Comparison of ENCODE assay signal across 8 cellular contexts in the genomic region with DNA sequence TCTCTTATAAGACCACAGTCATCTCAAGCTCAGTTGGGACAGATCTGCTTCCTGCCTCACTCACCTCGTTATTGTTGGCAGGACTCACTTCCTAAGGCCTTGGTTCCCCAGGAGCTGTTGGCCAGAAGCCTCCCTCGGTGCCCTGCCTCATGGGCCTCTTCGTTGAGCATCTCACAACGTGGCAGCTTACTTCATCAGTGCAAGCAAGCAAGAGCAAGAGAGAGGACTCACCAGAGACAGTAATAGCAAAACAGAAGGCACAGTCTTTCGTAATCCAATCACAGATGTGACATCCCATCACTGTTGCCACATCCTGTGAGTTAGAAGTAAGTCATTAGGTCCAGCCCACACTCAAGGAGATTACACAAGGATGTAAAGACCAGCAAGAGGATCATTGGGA. TPM values are rescaled to one million over a fixed set of nuclear protein-coding genes. Genes with fewer than 3 reads are reported as not detected.
A peak's percentile ranks its signal among the peaks of the same experiment; 100 is the strongest.
DNase-seq lines count a peak whose midpoint lies in the region; ATAC-seq and TF ChIP-seq lines count a peak whose summit lies in the region.

No MANE protein-coding gene starts in this region.

- H3K36me3 Mint-ChIP-seq in activated naive CD8-positive, alpha-beta T cell treated with anti-CD3 and anti-CD28 coated beads, Interleukin-2, amount 50 U/mL, for 24 hours (ENCODE audit: low read depth), result peaks cover under 1% of the 10 kb centered on the region
- peaks cover 2% of the 10 kb centered on the region for H3K36me3 Mint-ChIP-seq in stimulated activated memory B cell treated with anti-CD40 and anti-IgM and Interleukin-4, amounts not matched to agents 10 μg/mL and 1 μg/mL and 100 μg/mL, for 72 hours

- H3K9me3 ChIP-seq in right cardiac atrium (ENCODE audit: control insufficient read depth, low read length), result no peaks in the 10 kb centered on the region

- H3K27ac Mint-ChIP-seq in activated naive CD8-positive, alpha-beta T cell treated with anti-CD3 and anti-CD28 coated beads, Interleukin-2, amount 50 U/mL, for 24 hours, result peak overlapping the region; percentile 80
- peak overlapping the region; percentile 42 for H3K27ac Mint-ChIP-seq in stimulated activated memory B cell treated with anti-CD40 and anti-IgM and Interleukin-4, amounts not matched to agents 10 μg/mL and 1 μg/mL and 100 μg/mL, for 72 hours

- in situ Hi-C loops in KBM-7 (cut with MboI; ENCODE audit: low pct_unique_long_range_greater_than_20kb, low sequenced_read_pairs), result no loop called here

- CTCF ChIA-PET in AG04449 (lab: Yijun Ruan, JAX), result interaction anchor here (1.1 to 4.8 kb wide), 5 partner anchors 9 to 291 kb away, joined by 3 to 37 read pairs (median 12); no protein-coding TSS in a partner anchor

- TF ChIP-seq CTCF in AG04449 (IDR thresholded peaks at IDR 0.05; ENCODE audit: insufficient read depth, low read length, missing control alignments), result no peak

- peak overlapping the region; percentile 70 for H3K27ac ChIP-seq in right cardiac atrium (ENCODE audit: low read length)

- no peaks in the 10 kb centered on the region for H3K9me3 Mint-ChIP-seq in activated naive CD8-positive, alpha-beta T cell treated with anti-CD3 and anti-CD28 coated beads, Interleukin-2, amount 50 U/mL, for 24 hours
- no peaks in the 10 kb centered on the region for H3K9me3 Mint-ChIP-seq in stimulated activated memory B cell treated with anti-CD40 and anti-IgM and Interleukin-4, amounts not matched to agents 10 μg/mL and 1 μg/mL and 100 μg/mL, for 72 hours

- intact Hi-C loops in right cardiac atrium (cut with DNase I), result no loop called here

- H3K4me1 Mint-ChIP-seq in activated naive CD8-positive, alpha-beta T cell treated with anti-CD3 and anti-CD28 coated beads, Interleukin-2, amount 50 U/mL, for 24 hours, result peaks cover 81% of the 10 kb centered on the region
- H3K4me1 Mint-ChIP-seq in stimulated activated memory B cell treated with anti-CD40 and anti-IgM and Interleukin-4, amounts not matched to agents 10 μg/mL and 1 μg/mL and 100 μg/mL, for 72 hours, result peaks cover 47% of the 10 kb centered on the region

- peak overlapping the region; percentile 53 for H3K4me3 Mint-ChIP-seq in activated naive CD8-positive, alpha-beta T cell treated with anti-CD3 and anti-CD28 coated beads, Interleukin-2, amount 50 U/mL, for 24 hours
- H3K4me3 Mint-ChIP-seq in stimulated activated memory B cell treated with anti-CD40 and anti-IgM and Interleukin-4, amounts not matched to agents 10 μg/mL and 1 μg/mL and 100 μg/mL, for 72 hours, result no peak overlapping the region

- peaks cover 1% of the 10 kb centered on the region for H3K27me3 Mint-ChIP-seq in activated naive CD8-positive, alpha-beta T cell treated with anti-CD3 and anti-CD28 coated beads, Interleukin-2, amount 50 U/mL, for 24 hours
- no peaks in the 10 kb centered on the region for H3K27me3 Mint-ChIP-seq in stimulated activated memory B cell treated with anti-CD40 and anti-IgM and Interleukin-4, amounts not matched to agents 10 μg/mL and 1 μg/mL and 100 μg/mL, for 72 hours

- H3K4me3 ChIP-seq in AG04449 (ENCODE audit: low read depth, low read length) (no peak overlapping the region), right cardiac atrium (ENCODE audit: low read length) (no peak overlapping the region)

- no peaks in the 10 kb centered on the region for H3K27me3 ChIP-seq in right cardiac atrium (ENCODE audit: control insufficient read depth, insufficient read depth)

- POLR2A ChIA-PET in AG04449 (lab: Yijun Ruan, JAX), result no interaction called here

- DNase-seq in AG04449 (ENCODE audit: low read depth, low spot score) (peak; percentile 93), KBM-7 (peak; percentile 76), right cardiac atrium (peak in 2 of 3 donors; percentile 63 to 74), HT-29 (ENCODE audit: low spot score) (no peak)
- DNase-seq in activated naive CD8-positive, alpha-beta T cell treated with anti-CD3 and anti-CD28 coated beads, Interleukin-2, amount 50 U/mL, for 24 hours, result peak; percentile 43
- no peak for DNase-seq in central memory CD4-positive, alpha-beta T cell

- 36% methylated on average over 5 of the region's 5 CpGs for WGBS in right cardiac atrium

- peaks cover 17% of the 10 kb centered on the region for H3K4me1 ChIP-seq in right cardiac atrium (ENCODE audit: control insufficient read depth, insufficient read depth, low read length)

- peak; percentile 35 for ATAC-seq in activated naive CD8-positive, alpha-beta T cell treated with anti-CD3 and anti-CD28 coated beads, Interleukin-2, amount 50 U/mL, for 24 hours
- peak in 1 of 2 donors; percentile 34 for ATAC-seq in right cardiac atrium
- no peak for ATAC-seq in stimulated activated memory B cell treated with anti-CD40 and anti-IgM and Interleukin-4, amounts not matched to agents 10 μg/mL and 1 μg/mL and 100 μg/mL, for 72 hours
- ATAC-seq in GM18867 (IDR thresholded peaks at IDR 0.05; ENCODE audit: unreplicated experiment), result no peak

RNA-seq across cellular contexts. Expression of a gene that starts 5.1 kb away (rescaled TPM):
- 10 to 100 TPM; 40.8 to 50.0 (median 43.5) TPM for total RNA-seq in right cardiac atrium
- polyA plus RNA-seq in right cardiac atrium, result 21.1 TPM
- 19.6 and 19.9 TPM in 2 replicates for total RNA-seq in HT-29 (2014; rRNA removed; shearing (Covaris generic))

RNA-seq across cellular contexts. Expression of a gene that starts 27.3 kb away (rescaled TPM):
- 10 to 100 TPM in 3 of 4 donors, 1 to 10 TPM in 1; 9.2 to 14.4 (median 11.6) TPM for total RNA-seq in right cardiac atrium
- polyA plus RNA-seq in right cardiac atrium, result 7.3 TPM
- 17.9 and 23.3 TPM in 2 replicates for total RNA-seq in HT-29 (2014; rRNA removed; shearing (Covaris generic))

Comparison
In these comparisons a context has a peak if more than half of its experiments do, and no peak if none do; other contexts are left out.
1. DNase-seq: peak in AG04449 (single experiment), KBM-7 (single experiment), activated naive CD8-positive, alpha-beta T cell treated with anti-CD3 and anti-CD28 coated beads, Interleukin-2, amount 50 U/mL, for 24 hours (single experiment) and right cardiac atrium (2 of 3); none in HT-29 (single experiment) and central memory CD4-positive, alpha-beta T cell (single experiment).